ENCODE assay signal across 1 cellular context in the genomic region with DNA sequence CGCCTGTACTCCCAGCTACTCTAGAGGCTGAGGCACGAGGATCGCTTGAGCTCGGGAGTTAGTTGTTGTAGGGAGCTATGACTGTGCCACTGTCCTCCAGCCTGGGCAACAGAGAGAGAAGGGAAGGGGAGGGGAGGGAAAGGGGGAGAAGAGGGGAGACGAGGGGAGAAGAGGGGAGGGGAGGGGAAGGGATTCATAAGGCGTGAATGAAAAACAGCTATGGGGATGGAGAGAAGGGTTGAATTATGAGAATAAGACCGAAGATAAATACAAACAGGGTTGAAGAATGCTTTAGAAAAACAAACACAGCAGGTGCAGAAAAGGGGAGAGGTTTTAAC.
TF ChIP-seq lines count a peak whose summit lies in the region.

No MANE protein-coding gene starts in this region.

TF ChIP-seq in HEK293, 187 proteins besides CTCF, POLR2A, EP300 and RAD21 (continued from another document):
- TF ChIP-seq ZNF555 (tag by site-specific recombination; conservative IDR thresholded peaks at IDR 0.05) (no peak), PRDM6 (tag by site-specific recombination; IDR thresholded peaks at IDR 0.05) (no peak), ZNF148 (tag by site-specific recombination; IDR thresholded peaks at IDR 0.05; ENCODE audit: borderline replicate concordance) (no peak)
- TF ChIP-seq, protein P1, sequence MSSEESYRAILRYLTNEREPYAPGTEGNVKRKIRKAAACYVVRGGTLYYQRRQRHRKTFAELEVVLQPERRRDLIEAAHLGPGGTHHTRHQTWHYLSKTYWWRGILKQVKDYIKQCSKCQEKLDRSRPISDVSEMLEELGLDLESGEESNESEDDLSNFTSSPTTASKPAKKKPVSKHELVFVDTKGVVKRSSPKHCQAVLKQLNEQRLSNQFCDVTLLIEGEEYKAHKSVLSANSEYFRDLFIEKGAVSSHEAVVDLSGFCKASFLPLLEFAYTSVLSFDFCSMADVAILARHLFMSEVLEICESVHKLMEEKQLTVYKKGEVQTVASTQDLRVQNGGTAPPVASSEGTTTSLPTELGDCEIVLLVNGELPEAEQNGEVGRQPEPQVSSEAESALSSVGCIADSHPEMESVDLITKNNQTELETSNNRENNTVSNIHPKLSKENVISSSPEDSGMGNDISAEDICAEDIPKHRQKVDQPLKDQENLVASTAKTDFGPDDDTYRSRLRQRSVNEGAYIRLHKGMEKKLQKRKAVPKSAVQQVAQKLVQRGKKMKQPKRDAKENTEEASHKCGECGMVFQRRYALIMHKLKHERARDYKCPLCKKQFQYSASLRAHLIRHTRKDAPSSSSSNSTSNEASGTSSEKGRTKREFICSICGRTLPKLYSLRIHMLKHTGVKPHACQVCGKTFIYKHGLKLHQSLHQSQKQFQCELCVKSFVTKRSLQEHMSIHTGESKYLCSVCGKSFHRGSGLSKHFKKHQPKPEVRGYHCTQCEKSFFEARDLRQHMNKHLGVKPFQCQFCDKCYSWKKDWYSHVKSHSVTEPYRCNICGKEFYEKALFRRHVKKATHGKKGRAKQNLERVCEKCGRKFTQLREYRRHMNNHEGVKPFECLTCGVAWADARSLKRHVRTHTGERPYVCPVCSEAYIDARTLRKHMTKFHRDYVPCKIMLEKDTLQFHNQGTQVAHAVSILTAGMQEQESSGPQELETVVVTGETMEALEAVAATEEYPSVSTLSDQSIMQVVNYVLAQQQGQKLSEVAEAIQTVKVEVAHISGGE (tag by site-specific recombination; conservative IDR thresholded peaks at IDR 0.05; ENCODE audit: low read depth): no peak
- TF ChIP-seq, protein P2, sequence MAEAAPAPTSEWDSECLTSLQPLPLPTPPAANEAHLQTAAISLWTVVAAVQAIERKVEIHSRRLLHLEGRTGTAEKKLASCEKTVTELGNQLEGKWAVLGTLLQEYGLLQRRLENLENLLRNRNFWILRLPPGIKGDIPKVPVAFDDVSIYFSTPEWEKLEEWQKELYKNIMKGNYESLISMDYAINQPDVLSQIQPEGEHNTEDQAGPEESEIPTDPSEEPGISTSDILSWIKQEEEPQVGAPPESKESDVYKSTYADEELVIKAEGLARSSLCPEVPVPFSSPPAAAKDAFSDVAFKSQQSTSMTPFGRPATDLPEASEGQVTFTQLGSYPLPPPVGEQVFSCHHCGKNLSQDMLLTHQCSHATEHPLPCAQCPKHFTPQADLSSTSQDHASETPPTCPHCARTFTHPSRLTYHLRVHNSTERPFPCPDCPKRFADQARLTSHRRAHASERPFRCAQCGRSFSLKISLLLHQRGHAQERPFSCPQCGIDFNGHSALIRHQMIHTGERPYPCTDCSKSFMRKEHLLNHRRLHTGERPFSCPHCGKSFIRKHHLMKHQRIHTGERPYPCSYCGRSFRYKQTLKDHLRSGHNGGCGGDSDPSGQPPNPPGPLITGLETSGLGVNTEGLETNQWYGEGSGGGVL (tag by site-specific recombination; IDR thresholded peaks at IDR 0.05): peak; percentile 98
